ENCODE assay signal across 21 cellular contexts in the genomic region with DNA sequence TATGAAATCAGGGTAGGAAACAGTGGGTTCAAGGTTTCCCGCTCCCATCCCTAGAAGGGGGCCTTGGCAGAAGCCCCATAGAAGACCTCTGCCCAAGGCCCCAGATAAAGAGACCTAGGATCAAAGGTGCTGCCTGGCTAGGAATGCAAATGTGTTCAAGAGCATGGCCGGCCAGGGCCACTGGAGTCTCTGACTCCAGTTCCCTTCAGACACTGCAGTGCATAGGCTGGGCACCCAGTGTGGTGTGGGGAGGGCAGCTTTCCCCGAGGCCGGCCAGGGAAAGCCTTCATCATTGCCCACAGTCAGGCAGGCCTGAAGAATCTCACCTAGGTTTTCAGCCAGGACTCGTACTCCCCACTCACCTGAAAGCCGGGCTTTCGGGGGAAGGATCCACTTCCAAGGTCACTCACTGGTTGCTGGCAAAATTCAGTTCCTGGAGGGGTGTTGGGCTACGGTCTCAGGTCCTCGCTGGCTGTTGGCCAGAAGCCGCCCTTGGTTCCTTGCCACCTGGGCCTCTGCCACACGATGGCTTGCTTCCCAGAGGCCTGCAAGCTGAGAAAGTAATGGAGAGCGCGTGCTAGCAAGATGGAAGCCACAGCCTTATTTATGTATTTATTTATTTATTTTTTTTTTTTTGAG. TPM values are rescaled to one million over a fixed set of nuclear protein-coding genes. Genes with fewer than 3 reads are reported as not detected.
DNase-seq lines count a peak whose midpoint lies in the region; ATAC-seq, FAIRE-seq and TF ChIP-seq lines count a peak whose summit lies in the region.
"Had no signal": no experiment of that assay in that cellular context is flagged by ENCODE, and none has a peak within 500 bp of the region (broad histone marks: within the 10 kb centered on the region; RNA-seq: fewer than 3 reads in every experiment).

No MANE protein-coding gene starts in this region.

- H3K9me3 ChIP-seq in A549 (no peaks in the 10 kb centered on the region), left ventricle myocardium inferior (replicated peaks) (no peaks in the 10 kb centered on the region), mucosa of stomach (ENCODE audit: control insufficient read depth, low read length) (no peaks in the 10 kb centered on the region)
- H3K9me3 ChIP-seq: neutrophil, uterus had no signal

- TF ChIP-seq CTCF in A549 (IDR thresholded peaks at IDR 0.05) (no peak), left ventricle myocardium inferior (IDR thresholded peaks at IDR 0.05; ENCODE audit: borderline replicate concordance) (no peak), type B pancreatic cell (conservative IDR thresholded peaks at IDR 0.05) (no peak)

- DNase-seq in A549 (ENCODE audit: low read depth in 1 of 2, low spot score in 1 of 2) (no peak), NCI-H446 treated with DMSO at 0.1 percent for 48 hours (lab: John Stamatoyannopoulos, UW) (peak; percentile 62), left ventricle myocardium inferior (peak; percentile 69), type B pancreatic cell (ENCODE audit: extremely low spot score, unreplicated experiment) (no peak), GOT3 (lab: John Stamatoyannopoulos, UW) (no peak), iPS-NIHi7 (ENCODE audit: extremely low spot score) (no peak), NCI-H187 (lab: John Stamatoyannopoulos, UW) (no peak)
- DNase-seq: activated CD4-positive, alpha-beta T cell treated with anti-CD3 and anti-CD28 coated beads, Interleukin-2, amount 10 ng/mL, durations not matched to agents 24 days and 14 days; activated T-cell treated with anti-CD3 and anti-CD28 coated beads for 4 hours; effector CD8-positive, alpha-beta T cell; T-helper 9 cell; uterus had no signal

- ATAC-seq in A549, result peak; percentile 33 to 39; a peak in 2 of 6 replicates
- ATAC-seq: GM12878; stimulated activated memory B cell treated with anti-CD40 and anti-IgM and Interleukin-4, amounts not matched to agents 10 μg/mL and 1 μg/mL and 100 μg/mL, for 72 hours had no signal

- no peaks in the 10 kb centered on the region for H3K9me3 Mint-ChIP-seq in type B pancreatic cell
- H3K9me3 Mint-ChIP-seq: activated CD4-positive, alpha-beta T cell treated with anti-CD3 and anti-CD28 coated beads, Interleukin-2, amount 10 ng/mL, durations not matched to agents 24 days and 14 days; activated naive CD4-positive, alpha-beta T cell treated with anti-CD3 and anti-CD28 coated beads, Interleukin-2, amount 50 U/mL, for 24 hours; memory B cell; stimulated activated memory B cell treated with anti-CD40 and anti-IgM and Interleukin-4, amounts not matched to agents 10 μg/mL and 1 μg/mL and 100 μg/mL, for 72 hours had no signal

- TF ChIP-seq RAD21 in A549 (conservative IDR thresholded peaks at IDR 0.05 in 1 of 2, IDR thresholded peaks at IDR 0.05 in 1 of 2), result no peak

- H3K4me3 ChIP-seq in A549 (no peak overlapping the region), left ventricle myocardium inferior (peak overlapping the region; percentile 48), mucosa of stomach (ENCODE audit: low read length) (no peak overlapping the region)
- H3K4me3 ChIP-seq: GM12878, skin epidermis, uterus had no signal

- no peak overlapping the region for H3K4me2 ChIP-seq in A549

- H3K27me3 Mint-ChIP-seq in type B pancreatic cell, result no peaks in the 10 kb centered on the region
- H3K27me3 Mint-ChIP-seq: activated CD4-positive, alpha-beta T cell treated with anti-CD3 and anti-CD28 coated beads, Interleukin-2, amount 10 ng/mL, durations not matched to agents 24 days and 14 days; activated naive CD4-positive, alpha-beta T cell treated with anti-CD3 and anti-CD28 coated beads, Interleukin-2, amount 50 U/mL, for 24 hours; memory B cell; stimulated activated memory B cell treated with anti-CD40 and anti-IgM and Interleukin-4, amounts not matched to agents 10 μg/mL and 1 μg/mL and 100 μg/mL, for 72 hours had no signal

- no peak overlapping the region for H3K27ac ChIP-seq in A549
- H3K27ac ChIP-seq in left ventricle myocardium inferior (replicated peaks), result peak overlapping the region; percentile 80
- H3K27ac ChIP-seq: neutrophil, skin epidermis, uterus had no signal

- no peak for TF ChIP-seq POLR2A in A549 (IDR thresholded peaks at IDR 0.05; ENCODE audit: low read length)

- 93% methylated on average over 13 of the region's 13 CpGs for WGBS in A549 (ENCODE audit: missing lambda C conversion rate)

- H3K4me3 Mint-ChIP-seq in type B pancreatic cell, result no peak overlapping the region
- H3K4me3 Mint-ChIP-seq: activated CD4-positive, alpha-beta T cell treated with anti-CD3 and anti-CD28 coated beads, Interleukin-2, amount 10 ng/mL, durations not matched to agents 24 days and 14 days; activated naive CD4-positive, alpha-beta T cell treated with anti-CD3 and anti-CD28 coated beads, Interleukin-2, amount 50 U/mL, for 24 hours; memory B cell; stimulated activated memory B cell treated with anti-CD40 and anti-IgM and Interleukin-4, amounts not matched to agents 10 μg/mL and 1 μg/mL and 100 μg/mL, for 72 hours had no signal

- peaks cover 13% of the 10 kb centered on the region for H3K4me1 ChIP-seq in A549
- peaks cover 3% of the 10 kb centered on the region for H3K4me1 ChIP-seq in left ventricle myocardium inferior
- H3K4me1 ChIP-seq in mucosa of stomach (ENCODE audit: control insufficient read depth, insufficient read depth, low read length), result peaks cover 28% of the 10 kb centered on the region
- H3K4me1 ChIP-seq: uterus had no signal

- intact Hi-C loops in left ventricle myocardium inferior (cut with micrococcal nuclease), result no loop called here

- CTCF ChIA-PET in A549 (lab: Yijun Ruan, JAX), result no interaction called here

- FAIRE-seq in A549 (lab: Jason Lieb, UNC), result no peak
- FAIRE-seq: bronchial epithelial cell, GM12878, H54 had no signal

- H3K4me1 Mint-ChIP-seq in type B pancreatic cell (ENCODE audit: unreplicated experiment), result peaks cover 2% of the 10 kb centered on the region
- H3K4me1 Mint-ChIP-seq: activated CD4-positive, alpha-beta T cell treated with anti-CD3 and anti-CD28 coated beads, Interleukin-2, amount 10 ng/mL, durations not matched to agents 24 days and 14 days; activated naive CD4-positive, alpha-beta T cell treated with anti-CD3 and anti-CD28 coated beads, Interleukin-2, amount 50 U/mL, for 24 hours; memory B cell; stimulated activated memory B cell treated with anti-CD40 and anti-IgM and Interleukin-4, amounts not matched to agents 10 μg/mL and 1 μg/mL and 100 μg/mL, for 72 hours had no signal

- H3K36me3 ChIP-seq in left ventricle myocardium inferior, result no peaks in the 10 kb centered on the region
- no peaks in the 10 kb centered on the region for H3K36me3 ChIP-seq in mucosa of stomach (ENCODE audit: control insufficient read depth, insufficient read depth, low read length)
- H3K36me3 ChIP-seq: neutrophil, uterus had no signal

- no peaks in the 10 kb centered on the region for H3K36me3 Mint-ChIP-seq in type B pancreatic cell
- H3K36me3 Mint-ChIP-seq: activated naive CD4-positive, alpha-beta T cell treated with anti-CD3 and anti-CD28 coated beads, Interleukin-2, amount 50 U/mL, for 24 hours; memory B cell had no signal

- H3K27me3 ChIP-seq in left ventricle myocardium inferior (ENCODE audit: low read depth) (no peaks in the 10 kb centered on the region), mucosa of stomach (ENCODE audit: control insufficient read depth, insufficient read depth, low read length) (no peaks in the 10 kb centered on the region)
- H3K27me3 ChIP-seq: neutrophil, uterus had no signal

- no peak overlapping the region for H3K27ac Mint-ChIP-seq in type B pancreatic cell
- H3K27ac Mint-ChIP-seq: activated CD4-positive, alpha-beta T cell treated with anti-CD3 and anti-CD28 coated beads, Interleukin-2, amount 10 ng/mL, durations not matched to agents 24 days and 14 days; activated naive CD4-positive, alpha-beta T cell treated with anti-CD3 and anti-CD28 coated beads, Interleukin-2, amount 50 U/mL, for 24 hours; memory B cell; stimulated activated memory B cell treated with anti-CD40 and anti-IgM and Interleukin-4, amounts not matched to agents 10 μg/mL and 1 μg/mL and 100 μg/mL, for 72 hours had no signal

- POLR2A ChIA-PET in A549 (lab: Yijun Ruan, JAX), result interaction anchor here (1.4 kb wide), 1 partner anchor 10 kb away, joined by 10 read pairs; a partner anchor contains a TSS

- TF ChIP-seq EP300 in A549 (IDR thresholded peaks at IDR 0.05), result no peak

- H3K9ac ChIP-seq in mucosa of stomach (ENCODE audit: low read length), result peak overlapping the region; percentile 43

TF ChIP-seq in A549, 52 proteins besides CTCF, POLR2A, EP300 and RAD21 (continues in another document):
- no peak for TF ChIP-seq NFE2L2 (conservative IDR thresholded peaks at IDR 0.05; ENCODE audit: low read length)
- no peak for TF ChIP-seq POLR2AphosphoS2 (conservative IDR thresholded peaks at IDR 0.05; ENCODE audit: low read length)
- TF ChIP-seq EHMT2 (IDR thresholded peaks at IDR 0.05; ENCODE audit: low read depth), result no peak
- TF ChIP-seq, protein P1, sequence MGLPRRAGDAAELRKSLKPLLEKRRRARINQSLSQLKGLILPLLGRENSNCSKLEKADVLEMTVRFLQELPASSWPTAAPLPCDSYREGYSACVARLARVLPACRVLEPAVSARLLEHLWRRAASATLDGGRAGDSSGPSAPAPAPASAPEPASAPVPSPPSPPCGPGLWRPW (IDR thresholded peaks at IDR 0.05), result no peak
- no peak for TF ChIP-seq NPAS2 (CRISPR knock-in tag; IDR thresholded peaks at IDR 0.05; ENCODE audit: borderline replicate concordance)
- TF ChIP-seq FOSL2 (IDR thresholded peaks at IDR 0.05), result no peak
- TF ChIP-seq FOSL2 (CRISPR knock-in tag; IDR thresholded peaks at IDR 0.05), result no peak
- TF ChIP-seq HOXA7 (CRISPR knock-in tag; IDR thresholded peaks at IDR 0.05), result no peak
- TF ChIP-seq EHF (CRISPR knock-in tag; IDR thresholded peaks at IDR 0.05), result no peak
- TF ChIP-seq KDM5A (IDR thresholded peaks at IDR 0.05), result no peak
- TF ChIP-seq HOXB13 (CRISPR knock-in tag; IDR thresholded peaks at IDR 0.05; ENCODE audit: low read depth), result no peak

RNA-seq across cellular contexts. Expression of a gene that starts 9.7 kb away (rescaled TPM):
- 152 and 169 TPM in 2 replicates for polyA plus RNA-seq in A549 (2011; rRNA removed)
- 261 and 277 TPM in 2 replicates for polyA plus RNA-seq in A549 (2012; cell fraction: cytosol; rRNA removed)
- 153 and 173 TPM in 2 replicates for polyA plus RNA-seq in A549 (2012; cell fraction: nucleus; rRNA removed)
- 223 to 254 TPM (median 246 TPM) in 3 replicates for polyA plus RNA-seq in A549 (2017; fragmentation: RNase III; extraction: RNeasy Plus Mini Kit Qiagen cat#74134 plus additional on column Dnase treatment)
- 90.4 and 99.9 TPM in 2 replicates for polyA minus RNA-seq in A549 (2011; rRNA and poly(A)+ RNA removed)
- 461 TPM for total RNA-seq in left ventricle myocardium inferior
- 285 and 326 TPM in 2 replicates for total RNA-seq in type B pancreatic cell (ENCODE audit: low replicate concordance)

RNA-seq across cellular contexts. Expression of a gene that starts 22.4 kb away (rescaled TPM):
- polyA plus RNA-seq in A549 (2011; rRNA removed), result 20.2 and 23.8 TPM in 2 replicates
- 11.0 and 16.6 TPM in 2 replicates for polyA plus RNA-seq in A549 (2012; cell fraction: cytosol; rRNA removed)
- 15.0 and 17.0 TPM in 2 replicates for polyA plus RNA-seq in A549 (2012; cell fraction: nucleus; rRNA removed)
- 15.8 to 18.3 TPM (median 18.0 TPM) in 3 replicates for polyA plus RNA-seq in A549 (2017; fragmentation: RNase III; extraction: RNeasy Plus Mini Kit Qiagen cat#74134 plus additional on column Dnase treatment)
- 29.8 and 34.3 TPM in 2 replicates for polyA minus RNA-seq in A549 (2011; rRNA and poly(A)+ RNA removed)
- 12.1 TPM for total RNA-seq in left ventricle myocardium inferior
- 45.1 and 105 TPM in 2 replicates for total RNA-seq in type B pancreatic cell (ENCODE audit: low replicate concordance)

Comparison
In these comparisons a context has a peak if more than half of its experiments do, and no peak if none do; other contexts are left out.
1. DNase-seq: peak in NCI-H446 treated with DMSO at 0.1 percent for 48 hours (single experiment) and left ventricle myocardium inferior (single experiment); none in A549 (0 of 2), type B pancreatic cell (single experiment), GOT3 (single experiment), iPS-NIHi7 (single experiment) and NCI-H187 (0 of 2).